In genomic region chr19:58557253-58558065, GRCh38 we compare ENCODE assay signal across 8 cellular contexts. TPM values are rescaled to one million over a fixed set of nuclear protein-coding genes. Genes with fewer than 3 reads are reported as not detected.
DNase-seq lines count a peak whose midpoint lies in the region; ATAC-seq and TF ChIP-seq lines count a peak whose summit lies in the region.

No MANE protein-coding gene starts in this region.

- WGBS in ectodermal cell, 2 experiments = 38 to 40% methylated on average over 11 of the region's 11 CpGs

- TF ChIP-seq CTCF in BJ (IDR thresholded peaks at IDR 0.05; ENCODE audit: insufficient read depth, low read depth, low read length) = no peak
- TF ChIP-seq CTCF in nephron (IDR thresholded peaks at IDR 0.05; ENCODE audit: unreplicated experiment in 3 of 3) = no peak

- peaks cover 4% of the 10 kb centered on the region for H3K27me3 Mint-ChIP-seq in nephron (ENCODE audit: low read depth)

- H3K36me3 ChIP-seq in BJ (ENCODE audit: control insufficient read depth, insufficient read depth, low read length) (peaks cover 12% of the 10 kb centered on the region), ectodermal cell (ENCODE audit: control insufficient read depth, insufficient read depth, low read length) (peaks cover 17% of the 10 kb centered on the region)

- peaks cover 44% of the 10 kb centered on the region for H3K4me1 Mint-ChIP-seq in nephron

- H3K36me3 Mint-ChIP-seq in nephron (ENCODE audit: low read depth) = peaks cover 28% of the 10 kb centered on the region

- no peak for ATAC-seq in GM18861 (IDR thresholded peaks at IDR 0.05; ENCODE audit: unreplicated experiment)

- no peaks in the 10 kb centered on the region for H3K9me3 Mint-ChIP-seq in nephron

- CTCF ChIA-PET in BJ (lab: Yijun Ruan, JAX) = interaction anchor here (1.0 to 2.1 kb wide), 3 partner anchors 37 to 39 kb away, joined by 4 to 8 read pairs (median 4); partner anchors contain the start of gene ZBTB45

- H3K4me3 Mint-ChIP-seq in nephron = peak overlapping the region; percentile 91 to 98 (median 96)

- no peaks in the 10 kb centered on the region for H3K9me3 ChIP-seq in ectodermal cell (ENCODE audit: control insufficient read depth, low read length)

- peak overlapping the region; percentile 98 to 100 (median 100) for H3K27ac Mint-ChIP-seq in nephron

- POLR2A ChIA-PET in BJ (lab: Charles Lee) = no interaction called here

- H3K27ac ChIP-seq in ectodermal cell (ENCODE audit: insufficient read depth, low read depth, low read length, poor library complexity, severe bottlenecking) = peak overlapping the region; percentile 78

- DNase-seq in BJ (ENCODE audit: low read depth) = no peak
- peak; percentile 34 for DNase-seq in NAMALWA (ENCODE audit: low spot score)
- DNase-seq in AG08395 (ENCODE audit: low spot score) = no peak
- no peak for DNase-seq in GM19240 (ENCODE audit: insufficient read length, low spot score)
- DNase-seq in DMS53 treated with DMSO at 0.1 percent for 48 hours (lab: John Stamatoyannopoulos, UW; ENCODE audit: unreplicated experiment) = no peak

- H3K4me1 ChIP-seq in ectodermal cell (ENCODE audit: control insufficient read depth, insufficient read depth, low read length) = peaks cover 32% of the 10 kb centered on the region

- H3K27me3 ChIP-seq in BJ (ENCODE audit: control insufficient read depth, insufficient read depth, low read length) = no peaks in the 10 kb centered on the region
- H3K27me3 ChIP-seq in ectodermal cell (ENCODE audit: control insufficient read depth, insufficient read depth, low read length, poor library complexity, severe bottlenecking) = peaks cover 12% of the 10 kb centered on the region

- H3K4me3 ChIP-seq in BJ (ENCODE audit: low read depth, low read length) (peak overlapping the region; percentile 84), ectodermal cell (ENCODE audit: insufficient read depth, low read depth, low read length) (peak overlapping the region; percentile 64)

RNA-seq across cellular contexts. Expression of gene UBE2M, which starts 1.0 kb away (rescaled TPM):
- polyA plus RNA-seq in BJ (2011; rRNA removed) = 66.6 and 76.3 TPM in 2 replicates
- 53.8 and 64.6 TPM in 2 replicates for polyA minus RNA-seq in BJ (2011; rRNA and poly(A)+ RNA removed)
- 105 TPM for polyA plus RNA-seq in ectodermal cell (2013, experiment 1 of 4)
- polyA plus RNA-seq in ectodermal cell (2013, experiment 2 of 4) = 105 TPM
- polyA plus RNA-seq in ectodermal cell (2013, experiment 3 of 4) = 86.3 TPM
- 90.7 TPM for polyA plus RNA-seq in ectodermal cell (2013, experiment 4 of 4)

RNA-seq across cellular contexts. Expression of gene CHMP2A, which starts 2.6 kb away (rescaled TPM):
- polyA plus RNA-seq in BJ (2011; rRNA removed) = 153 and 174 TPM in 2 replicates
- polyA minus RNA-seq in BJ (2011; rRNA and poly(A)+ RNA removed) = 85.9 and 104 TPM in 2 replicates
- 109 TPM for polyA plus RNA-seq in ectodermal cell (2013, experiment 1 of 4)
- polyA plus RNA-seq in ectodermal cell (2013, experiment 2 of 4) = 111 TPM
- polyA plus RNA-seq in ectodermal cell (2013, experiment 3 of 4) = 106 TPM
- polyA plus RNA-seq in ectodermal cell (2013, experiment 4 of 4) = 125 TPM

RNA-seq across cellular contexts. Expression of gene TRIM28, which starts 13.6 kb away (rescaled TPM):
- 210 and 476 TPM in 2 replicates for polyA plus RNA-seq in BJ (2011; rRNA removed)
- polyA minus RNA-seq in BJ (2011; rRNA and poly(A)+ RNA removed) = 908 and 1,175 TPM in 2 replicates
- polyA plus RNA-seq in ectodermal cell (2013, experiment 1 of 4) = 1,177 TPM
- 1,248 TPM for polyA plus RNA-seq in ectodermal cell (2013, experiment 2 of 4)
- polyA plus RNA-seq in ectodermal cell (2013, experiment 3 of 4) = 686 TPM
- 770 TPM for polyA plus RNA-seq in ectodermal cell (2013, experiment 4 of 4)

RNA-seq across cellular contexts. Expression of gene MZF1, which starts 15.7 kb away (rescaled TPM):
- polyA plus RNA-seq in BJ (2011; rRNA removed) = 8.4 and 12.5 TPM in 2 replicates
- polyA minus RNA-seq in BJ (2011; rRNA and poly(A)+ RNA removed) = 5.9 and 7.0 TPM in 2 replicates
- 27.4 TPM for polyA plus RNA-seq in ectodermal cell (2013, experiment 1 of 4)
- 29.9 TPM for polyA plus RNA-seq in ectodermal cell (2013, experiment 2 of 4)
- 23.0 TPM for polyA plus RNA-seq in ectodermal cell (2013, experiment 3 of 4)
- 26.1 TPM for polyA plus RNA-seq in ectodermal cell (2013, experiment 4 of 4)

RNA-seq across cellular contexts. Expression of gene ZBTB45, which starts 37.8 kb away (rescaled TPM):
- 5.2 and 9.5 TPM in 2 replicates for polyA plus RNA-seq in BJ (2011; rRNA removed)
- 4.3 and 4.9 TPM in 2 replicates for polyA minus RNA-seq in BJ (2011; rRNA and poly(A)+ RNA removed)
- polyA plus RNA-seq in ectodermal cell (2013, experiment 1 of 4) = 19.6 TPM
- 18.5 TPM for polyA plus RNA-seq in ectodermal cell (2013, experiment 2 of 4)
- polyA plus RNA-seq in ectodermal cell (2013, experiment 3 of 4) = 18.4 TPM
- 18.6 TPM for polyA plus RNA-seq in ectodermal cell (2013, experiment 4 of 4)
